In genomic region chr18:215448-216010, GRCh38 we compare ENCODE assay signal across 26 cellular contexts.
"Had no signal": no experiment of that assay in that cellular context is flagged by ENCODE, and none has a peak within 500 bp of the region (broad histone marks: within the 10 kb centered on the region; RNA-seq: fewer than 3 reads in every experiment).

No MANE protein-coding gene starts in this region.

- ATAC-seq: activated T-cell treated with anti-CD3 and anti-CD28 coated beads, Interleukin-2, amount 50 U/mL, for 4 hours; heart right ventricle; left lung; lower lobe of right lung; mucosa of descending colon; natural killer cell treated with Interleukin-12 subunit alpha and Interleukin-12 subunit beta and Interleukin-15 and Interleukin-18, amount 100 ng/mL, for 72 hours; right lobe of liver had no signal

- H3K4me3 ChIP-seq: ascending aorta, esophagus squamous epithelium, heart right ventricle, left lung, lower lobe of right lung, mucosa of descending colon, right lobe of liver, tibial nerve had no signal

- H3K27ac Mint-ChIP-seq: activated CD4-positive, alpha-beta memory T cell treated with anti-CD3 and anti-CD28 coated beads for 36 hours; activated CD4-positive, alpha-beta T cell treated with anti-CD3 and anti-CD28 coated beads, Interleukin-2, amount 10 ng/mL, durations not matched to agents 24 days and 14 days; activated naive CD8-positive, alpha-beta T cell; activated T-helper 2 cell treated with anti-CD3 and anti-CD28 coated beads, Interferon-gamma antibody, Interleukin-2, Interleukin-4, amounts not matched to agents 10 μg/mL and 5 μg/mL and 100 μg/mL, durations not matched to agents 14 hours and 24 hours and 36 hours; natural killer cell treated with Interleukin-12 subunit alpha and Interleukin-12 subunit beta and Interleukin-15 and Interleukin-18, amount 100 ng/mL, for 72 hours; T-helper 1 cell treated with Interleukin-12 subunit alpha and Interleukin-12 subunit beta and Interleukin-4 antibody, amounts not matched to agents 30 μg/mL and 1 μg/mL, for 36 hours had no signal

- H3K9me3 Mint-ChIP-seq: activated CD4-positive, alpha-beta memory T cell treated with anti-CD3 and anti-CD28 coated beads for 36 hours; activated CD4-positive, alpha-beta T cell treated with anti-CD3 and anti-CD28 coated beads, Interleukin-2, amount 10 ng/mL, durations not matched to agents 24 days and 14 days; activated T-cell treated with anti-CD3 and anti-CD28 coated beads, Interleukin-2, amount 50 U/mL, for 4 hours; activated T-helper 2 cell treated with anti-CD3 and anti-CD28 coated beads, Interferon-gamma antibody, Interleukin-2, Interleukin-4, amounts not matched to agents 10 μg/mL and 5 μg/mL and 100 μg/mL, durations not matched to agents 14 hours and 24 hours and 36 hours; natural killer cell treated with Interleukin-12 subunit alpha and Interleukin-12 subunit beta and Interleukin-15 and Interleukin-18, amount 100 ng/mL, for 72 hours; T-helper 1 cell treated with Interleukin-12 subunit alpha and Interleukin-12 subunit beta and Interleukin-4 antibody, amounts not matched to agents 30 μg/mL and 1 μg/mL, for 36 hours had no signal

- H3K27ac ChIP-seq: ascending aorta, brain microvascular endothelial cell, epithelial cell of prostate, esophagus squamous epithelium, heart right ventricle, left lung, lower lobe of right lung, right lobe of liver, tibial nerve had no signal

- H3K4me1 Mint-ChIP-seq: activated CD4-positive, alpha-beta T cell treated with anti-CD3 and anti-CD28 coated beads, Interleukin-2, amount 10 ng/mL, durations not matched to agents 24 days and 14 days had no signal

- H3K9me3 ChIP-seq: ascending aorta, esophagus squamous epithelium, heart right ventricle, left lung, lower lobe of right lung, mucosa of descending colon, right lobe of liver, tibial nerve had no signal

- H3K4me3 Mint-ChIP-seq: activated CD4-positive, alpha-beta memory T cell treated with anti-CD3 and anti-CD28 coated beads for 36 hours; activated CD4-positive, alpha-beta T cell treated with anti-CD3 and anti-CD28 coated beads, Interleukin-2, amount 10 ng/mL, durations not matched to agents 24 days and 14 days; activated naive CD8-positive, alpha-beta T cell; activated T-cell treated with anti-CD3 and anti-CD28 coated beads, Interleukin-2, amount 50 U/mL, for 4 hours; natural killer cell treated with Interleukin-12 subunit alpha and Interleukin-12 subunit beta and Interleukin-15 and Interleukin-18, amount 100 ng/mL, for 72 hours; T-helper 1 cell treated with Interleukin-12 subunit alpha and Interleukin-12 subunit beta and Interleukin-4 antibody, amounts not matched to agents 30 μg/mL and 1 μg/mL, for 36 hours had no signal

- H3K27me3 Mint-ChIP-seq: activated CD4-positive, alpha-beta memory T cell treated with anti-CD3 and anti-CD28 coated beads for 36 hours; activated CD4-positive, alpha-beta T cell treated with anti-CD3 and anti-CD28 coated beads, Interleukin-2, amount 10 ng/mL, durations not matched to agents 24 days and 14 days; activated naive CD8-positive, alpha-beta T cell; natural killer cell treated with Interleukin-12 subunit alpha and Interleukin-12 subunit beta and Interleukin-15 and Interleukin-18, amount 100 ng/mL, for 72 hours had no signal

- H3K4me1 ChIP-seq: ascending aorta, esophagus squamous epithelium, heart right ventricle, left lung, lower lobe of right lung, tibial nerve had no signal

- H3K27me3 ChIP-seq: ascending aorta, brain microvascular endothelial cell, esophagus squamous epithelium, heart right ventricle, left lung, right lobe of liver, tibial nerve had no signal

- DNase-seq: activated CD4-positive, alpha-beta memory T cell treated with anti-CD3 and anti-CD28 coated beads for 36 hours; activated CD4-positive, alpha-beta T cell treated with anti-CD3 and anti-CD28 coated beads, Interleukin-2, amount 10 ng/mL, durations not matched to agents 24 days and 14 days; activated CD4-positive, CD25-positive, alpha-beta regulatory T cell treated with anti-CD3 and anti-CD28 coated beads, Interleukin-2, amount 50 U/mL, for 72 hours; activated CD8-positive, alpha-beta memory T cell treated with anti-CD3 and anti-CD28 coated beads, Interleukin-2, amount 50 U/mL, for 48 hours; activated T-cell treated with anti-CD3 and anti-CD28 coated beads, Interleukin-2, amount 50 U/mL, for 4 hours; brain microvascular endothelial cell; caudate nucleus; esophagus squamous epithelium; foreskin melanocyte; heart right ventricle; left lung; lower lobe of right lung; mesenchymal stem cell; mucosa of descending colon; posterior cingulate gyrus; right lobe of liver; stimulated activated CD4-positive, alpha-beta T cell treated with anti-CD3 and anti-CD28 coated beads, Interleukin-2, amount 100 ng/mL, for 48 hours; stimulated activated naive CD4-positive, alpha-beta T cell treated with Interleukin-2 at 50 U/mL for 16 hours; T1000 had no signal
